ENCODE assay signal across 31 cellular contexts in genomic region chr9:92397853-92398252, GRCh38. TPM values are rescaled to one million over a fixed set of nuclear protein-coding genes. Genes with fewer than 3 reads are reported as not detected.
"Had no signal": no experiment of that assay in that cellular context is flagged by ENCODE, and none has a peak within 500 bp of the region (broad histone marks: within the 10 kb centered on the region; RNA-seq: fewer than 3 reads in every experiment).

No MANE protein-coding gene starts in this region.

- H3K36me3 ChIP-seq: brain microvascular endothelial cell, esophagus muscularis mucosa, gastrocnemius medialis had no signal

- H3K4me1 ChIP-seq: foreskin keratinocyte had no signal

- H3K27me3 ChIP-seq: brain microvascular endothelial cell, esophagus muscularis mucosa, foreskin keratinocyte, gastrocnemius medialis, heart left ventricle had no signal

- H3K27ac ChIP-seq: brain microvascular endothelial cell, esophagus muscularis mucosa, foreskin keratinocyte, gastrocnemius medialis had no signal

- H3K9me3 ChIP-seq: esophagus muscularis mucosa, gastrocnemius medialis had no signal

- H3K4me3 ChIP-seq: coronary artery, esophagus muscularis mucosa, gastrocnemius medialis, heart left ventricle had no signal

- ATAC-seq: activated CD4-positive, alpha-beta T cell treated with anti-CD3 and anti-CD28 coated beads for 36 hours; activated naive CD4-positive, alpha-beta T cell treated with anti-CD3 and anti-CD28 coated beads, Interleukin-2, amount 50 U/mL, for 72 hours; activated T-cell treated with anti-CD3 and anti-CD28 coated beads, Interleukin-2, amount 50 U/mL, for 72 hours; effector memory CD8-positive, alpha-beta T cell; foreskin keratinocyte; gastrocnemius medialis; heart left ventricle; T-helper 17 cell had no signal

- DNase-seq: activated CD4-positive, alpha-beta memory T cell treated with anti-CD3 and anti-CD28 coated beads, Interleukin-2, amount 10 ng/mL, durations not matched to agents 7 days and 5 days; activated CD4-positive, alpha-beta T cell treated with anti-CD3 and anti-CD28 coated beads for 36 hours; activated CD4-positive, alpha-beta T cell treated with anti-CD3 and anti-CD28 coated beads, Interleukin-2, amount 10 ng/mL, durations not matched to agents 7 days and 5 days; activated CD4-positive, alpha-beta T cell treated with anti-CD3 and anti-CD28 coated beads, Interleukin-2, amount 50 U/mL, for 4 hours; activated CD4-positive, CD25-positive, alpha-beta regulatory T cell; activated CD4-positive, CD25-positive, alpha-beta regulatory T cell treated with anti-CD3 and anti-CD28 coated beads, Interleukin-2, amount 50 U/mL, for 72 hours; activated CD8-positive, alpha-beta memory T cell treated with anti-CD3 and anti-CD28 coated beads, Interleukin-2, amount 50 U/mL, for 48 hours; activated gamma-delta T cell; activated naive CD4-positive, alpha-beta T cell; activated naive CD4-positive, alpha-beta T cell treated with anti-CD3 and anti-CD28 coated beads, Interleukin-2, amount 10 ng/mL, durations not matched to agents 7 days and 5 days; activated naive CD8-positive, alpha-beta T cell treated with anti-CD3 and anti-CD28 coated beads, Interleukin-2, amount 10 ng/mL, durations not matched to agents 7 days and 5 days; activated T-cell treated with anti-CD3 and anti-CD28 coated beads for 4 hours; activated T-cell treated with anti-CD3 and anti-CD28 coated beads, Interleukin-2, amount 50 U/mL, for 24 hours; activated T-cell treated with anti-CD3 and anti-CD28 coated beads, Interleukin-2, amount 50 U/mL, for 72 hours; brain microvascular endothelial cell; dermis blood vessel endothelial cell; effector CD4-positive, alpha-beta T cell; effector memory CD8-positive, alpha-beta T cell; erythroblast; foreskin keratinocyte; gastrocnemius medialis; glutamatergic neuron; heart left ventricle; T-helper 1 cell; T-helper 17 cell; T1000 had no signal

RNA-seq across cellular contexts. Expression of gene OGN, which starts 6.5 kb away (rescaled TPM):
- total RNA-seq: activated CD4-positive, alpha-beta memory T cell treated with anti-CD3 and anti-CD28 coated beads, Interleukin-2, amount 10 ng/mL, durations not matched to agents 7 days and 5 days; activated CD4-positive, alpha-beta T cell treated with anti-CD3 and anti-CD28 coated beads for 36 hours; activated naive CD4-positive, alpha-beta T cell treated with anti-CD3 and anti-CD28 coated beads, Interleukin-2, amount 50 U/mL, for 72 hours; activated naive CD8-positive, alpha-beta T cell treated with anti-CD3 and anti-CD28 coated beads, Interleukin-2, amount 10 ng/mL, durations not matched to agents 7 days and 5 days; activated T-cell treated with anti-CD3 and anti-CD28 coated beads, Interleukin-2, amount 50 U/mL, for 72 hours; astrocyte; bronchial epithelial cell; dermis blood vessel endothelial cell; foreskin keratinocyte had no signal
- polyA plus RNA-seq: foreskin keratinocyte had no signal

RNA-seq across cellular contexts. Expression of gene OMD, which starts 26.4 kb away (rescaled TPM):
- total RNA-seq: activated CD4-positive, alpha-beta memory T cell treated with anti-CD3 and anti-CD28 coated beads, Interleukin-2, amount 10 ng/mL, durations not matched to agents 7 days and 5 days; activated CD4-positive, alpha-beta T cell treated with anti-CD3 and anti-CD28 coated beads for 36 hours; activated CD4-positive, alpha-beta T cell treated with anti-CD3 and anti-CD28 coated beads, Interleukin-2, amount 10 ng/mL, durations not matched to agents 7 days and 5 days; activated naive CD4-positive, alpha-beta T cell treated with anti-CD3 and anti-CD28 coated beads, Interleukin-2, amount 50 U/mL, for 72 hours; activated naive CD8-positive, alpha-beta T cell treated with anti-CD3 and anti-CD28 coated beads, Interleukin-2, amount 10 ng/mL, durations not matched to agents 7 days and 5 days; activated T-cell treated with anti-CD3 and anti-CD28 coated beads, Interleukin-2, amount 50 U/mL, for 72 hours; astrocyte; bronchial epithelial cell; foreskin keratinocyte; T-helper 17 cell had no signal
- polyA plus RNA-seq: foreskin keratinocyte had no signal
